Comparison of ENCODE assay signal across 1 cellular context in the genomic region with DNA sequence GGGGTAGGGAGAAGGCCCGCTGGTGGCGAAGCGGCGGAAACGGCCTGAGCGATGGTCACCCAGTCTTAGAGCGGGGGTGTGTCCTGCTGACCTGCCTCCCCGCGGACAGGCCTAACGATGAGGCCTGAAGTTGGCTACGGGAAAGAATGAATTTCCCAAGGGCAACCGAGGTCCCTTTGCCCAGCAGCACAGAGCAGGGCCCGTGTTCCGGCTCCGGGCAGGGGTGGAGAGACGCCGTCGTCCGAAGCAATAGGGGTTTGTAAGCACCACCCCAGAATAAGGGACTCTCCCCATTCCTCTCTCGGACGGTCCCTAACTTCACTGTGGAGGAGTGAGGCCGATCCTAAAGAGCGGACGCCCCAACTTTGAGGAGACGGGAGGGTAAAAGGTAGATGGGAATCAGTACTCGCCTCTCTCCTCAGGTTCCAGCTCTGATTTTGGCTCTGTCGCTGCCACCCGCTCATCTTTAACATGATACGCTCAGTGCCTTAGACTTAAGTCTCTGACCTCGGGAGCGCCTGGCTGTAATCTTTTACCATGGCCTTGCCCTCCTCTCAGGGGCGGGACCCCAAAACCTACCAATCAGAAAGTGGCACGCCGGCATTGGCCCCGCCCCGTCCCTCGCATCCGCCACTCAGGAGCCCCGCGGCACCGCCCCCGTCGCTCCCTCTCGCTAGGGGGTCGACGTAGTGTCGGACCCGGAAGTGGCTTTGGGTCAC.
TF ChIP-seq lines count a peak whose summit lies in the region.

A gene with protein sequence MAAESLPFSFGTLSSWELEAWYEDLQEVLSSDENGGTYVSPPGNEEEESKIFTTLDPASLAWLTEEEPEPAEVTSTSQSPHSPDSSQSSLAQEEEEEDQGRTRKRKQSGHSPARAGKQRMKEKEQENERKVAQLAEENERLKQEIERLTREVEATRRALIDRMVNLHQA (minus strand): TSS at position 507 of the 719 bp plus-strand sequence. CDS start 3,108 bp downstream, outside the sequence.

TF ChIP-seq in K562, 482 proteins besides CTCF, POLR2A, EP300 and RAD21 (continued from another document and continues in another):
- no peak for TF ChIP-seq CUX1 (CRISPR knock-in tag; IDR thresholded peaks at IDR 0.05)
- no peak for TF ChIP-seq ZNF584 (CRISPR knock-in tag; IDR thresholded peaks at IDR 0.05; ENCODE audit: low read depth)
- peak in 1 of 2 experiments; percentile 80; a peak in 1 of 4 replicates for TF ChIP-seq HDAC1 (IDR thresholded peaks at IDR 0.05)
- no peak for TF ChIP-seq ETV6 (IDR thresholded peaks at IDR 0.05; ENCODE audit: borderline replicate concordance in 1 of 2, low read depth in 2 of 2, low read length in 1 of 2)
- TF ChIP-seq ETV6 (CRISPR knock-in tag; IDR thresholded peaks at IDR 0.05; ENCODE audit: borderline replicate concordance), result no peak
- TF ChIP-seq FOSL1 (tag; conservative IDR thresholded peaks at IDR 0.05), result no peak
- TF ChIP-seq ZNF263 (CRISPR knock-in tag; IDR thresholded peaks at IDR 0.05; ENCODE audit: borderline replicate concordance), result peak; percentile 72
- no peak for TF ChIP-seq IFI16 (CRISPR knock-in tag; IDR thresholded peaks at IDR 0.05)
- peak; percentile 75; the same call in 1 of the 2 replicates for TF ChIP-seq TGIF2 (CRISPR knock-in tag; IDR thresholded peaks at IDR 0.05)
- peak; percentile 74; the same call in 1 of the 2 replicates for TF ChIP-seq PATZ1 (CRISPR knock-in tag; IDR thresholded peaks at IDR 0.05; ENCODE audit: borderline replicate concordance)
- TF ChIP-seq ZNF695 (CRISPR knock-in tag; IDR thresholded peaks at IDR 0.05), result no peak
- TF ChIP-seq, protein P1, sequence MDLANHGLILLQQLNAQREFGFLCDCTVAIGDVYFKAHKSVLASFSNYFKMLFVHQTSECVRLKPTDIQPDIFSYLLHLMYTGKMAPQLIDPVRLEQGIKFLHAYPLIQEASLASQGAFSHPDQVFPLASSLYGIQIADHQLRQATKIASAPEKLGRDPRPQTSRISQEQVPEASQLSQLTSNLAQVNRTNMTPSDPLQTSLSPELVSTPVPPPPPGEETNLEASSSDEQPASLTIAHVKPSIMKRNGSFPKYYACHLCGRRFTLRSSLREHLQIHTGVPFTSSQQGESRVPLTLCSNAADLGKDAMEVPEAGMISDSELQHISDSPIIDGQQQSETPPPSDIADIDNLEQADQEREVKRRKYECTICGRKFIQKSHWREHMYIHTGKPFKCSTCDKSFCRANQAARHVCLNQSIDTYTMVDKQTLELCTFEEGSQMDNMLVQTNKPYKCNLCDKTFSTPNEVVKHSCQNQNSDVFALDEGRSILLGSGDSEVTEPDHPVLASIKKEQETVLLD (IDR thresholded peaks at IDR 0.05), result no peak; the same call in 1 of the 2 replicates
- TF ChIP-seq, protein P2, sequence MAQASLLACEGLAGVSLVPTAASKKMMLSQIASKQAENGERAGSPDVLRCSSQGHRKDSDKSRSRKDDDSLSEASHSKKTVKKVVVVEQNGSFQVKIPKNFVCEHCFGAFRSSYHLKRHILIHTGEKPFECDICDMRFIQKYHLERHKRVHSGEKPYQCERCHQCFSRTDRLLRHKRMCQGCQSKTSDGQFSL (CRISPR knock-in tag; IDR thresholded peaks at IDR 0.05), result peak; percentile 74
- TF ChIP-seq, protein P2 (tag; IDR thresholded peaks at IDR 0.05), result no peak
- no peak for TF ChIP-seq ZKSCAN8 (CRISPR knock-in tag; IDR thresholded peaks at IDR 0.05)
- TF ChIP-seq KDM5B (IDR thresholded peaks at IDR 0.05; ENCODE audit: insufficient replicate concordance, low read depth, low read length), result peak; percentile 99
- TF ChIP-seq PRPF4 (IDR thresholded peaks at IDR 0.05; ENCODE audit: insufficient read depth, low read depth, low read length, poor library complexity, severe bottlenecking), result peak; percentile 58
- TF ChIP-seq SMAD3 (CRISPR knock-in tag; conservative IDR thresholded peaks at IDR 0.05), result no peak; the same call in 1 of the 2 replicates
- no peak for TF ChIP-seq ATF6 (CRISPR knock-in tag; IDR thresholded peaks at IDR 0.05)
- TF ChIP-seq NCOA1 (IDR thresholded peaks at IDR 0.05; ENCODE audit: low read depth), result no peak
- TF ChIP-seq NKRF (IDR thresholded peaks at IDR 0.05; ENCODE audit: borderline replicate concordance), result peak; percentile 89
- peak; percentile 97 for TF ChIP-seq LCOR (CRISPR knock-in tag; IDR thresholded peaks at IDR 0.05)
- TF ChIP-seq ASH1L (IDR thresholded peaks at IDR 0.05; ENCODE audit: borderline replicate concordance, low read depth, partially characterized antibody), result peak; percentile 69
- peak; percentile 24 to 63; a peak in 3 of 4 replicates for TF ChIP-seq RCOR1 (IDR thresholded peaks at IDR 0.05; ENCODE audit: borderline replicate concordance in 1 of 2, low read depth in 2 of 2, low read length in 2 of 2)
- TF ChIP-seq, protein P3, sequence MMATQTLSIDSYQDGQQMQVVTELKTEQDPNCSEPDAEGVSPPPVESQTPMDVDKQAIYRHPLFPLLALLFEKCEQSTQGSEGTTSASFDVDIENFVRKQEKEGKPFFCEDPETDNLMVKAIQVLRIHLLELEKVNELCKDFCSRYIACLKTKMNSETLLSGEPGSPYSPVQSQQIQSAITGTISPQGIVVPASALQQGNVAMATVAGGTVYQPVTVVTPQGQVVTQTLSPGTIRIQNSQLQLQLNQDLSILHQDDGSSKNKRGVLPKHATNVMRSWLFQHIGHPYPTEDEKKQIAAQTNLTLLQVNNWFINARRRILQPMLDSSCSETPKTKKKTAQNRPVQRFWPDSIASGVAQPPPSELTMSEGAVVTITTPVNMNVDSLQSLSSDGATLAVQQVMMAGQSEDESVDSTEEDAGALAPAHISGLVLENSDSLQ (IDR thresholded peaks at IDR 0.05), result peak; percentile 94
- TF ChIP-seq ZBTB8A (IDR thresholded peaks at IDR 0.05; ENCODE audit: partially characterized antibody), result no peak
- TF ChIP-seq ELF1 (tag; IDR thresholded peaks at IDR 0.05), result peak; percentile 100
- no peak for TF ChIP-seq ZBTB33 (CRISPR knock-in tag; IDR thresholded peaks at IDR 0.05)
- TF ChIP-seq THRB (CRISPR knock-in tag; conservative IDR thresholded peaks at IDR 0.05), result peak; percentile 32; the same call in 1 of the 2 replicates
- TF ChIP-seq ZNF197 (CRISPR knock-in tag; IDR thresholded peaks at IDR 0.05; ENCODE audit: low read depth), result no peak
- peak; percentile 84 to 91 for TF ChIP-seq MNT (conservative IDR thresholded peaks at IDR 0.05)
